In genomic region chr14:102320033-102320660, GRCh38 we compare ENCODE assay signal across 2 cellular contexts.
TF ChIP-seq lines count a peak whose summit lies in the region.

No MANE protein-coding gene starts in this region.

TF ChIP-seq in IMR-90, 13 proteins besides CTCF, POLR2A, EP300 and RAD21:
- TF ChIP-seq MAZ (IDR thresholded peaks at IDR 0.05; ENCODE audit: borderline replicate concordance, low read depth, low read length) (no peak; the same call in 1 of the 2 replicates), RFX5 (IDR thresholded peaks at IDR 0.05; ENCODE audit: low read depth, low read length) (no peak), USF2 (IDR thresholded peaks at IDR 0.05; ENCODE audit: low read depth, low read length) (peak; percentile 11; the same call in 1 of the 2 replicates), NFE2L2 (IDR thresholded peaks at IDR 0.05; ENCODE audit: low read depth, low read length) (no peak), RCOR1 (IDR thresholded peaks at IDR 0.05; ENCODE audit: insufficient replicate concordance, low read length) (no peak), BHLHE40 (IDR thresholded peaks at IDR 0.05; ENCODE audit: low read depth, low read length) (no peak)

TF ChIP-seq in HepG2, 621 proteins besides CTCF, POLR2A, EP300 and RAD21 (continues in another document):
- TF ChIP-seq HMG20B (CRISPR knock-in tag; conservative IDR thresholded peaks at IDR 0.05) = no peak
- peak; percentile 75; the same call in 1 of the 2 replicates for TF ChIP-seq RNF219 (CRISPR knock-in tag; IDR thresholded peaks at IDR 0.05)
- no peak for TF ChIP-seq KLF6 (CRISPR knock-in tag; IDR thresholded peaks at IDR 0.05)
- TF ChIP-seq RBFOX2 (IDR thresholded peaks at IDR 0.05; ENCODE audit: low read depth, low read length) = peak; percentile 85
- TF ChIP-seq RBM22 (optimal IDR thresholded peaks at IDR 0.05; ENCODE audit: low read length) = peak; percentile 90
- TF ChIP-seq JUND (CRISPR knock-in tag; IDR thresholded peaks at IDR 0.05) = no peak
- TF ChIP-seq ZNF205 (CRISPR knock-in tag; IDR thresholded peaks at IDR 0.05) = no peak
- no peak for TF ChIP-seq FOXK1 (CRISPR knock-in tag; IDR thresholded peaks at IDR 0.05; ENCODE audit: borderline replicate concordance, low read depth)
- TF ChIP-seq ZC3H4 (CRISPR knock-in tag; IDR thresholded peaks at IDR 0.05; ENCODE audit: borderline replicate concordance) = peak; percentile 80; the same call in 1 of the 2 replicates
- TF ChIP-seq ZNF784 (CRISPR knock-in tag; IDR thresholded peaks at IDR 0.05; ENCODE audit: borderline replicate concordance) = 0 out of 2 replicates have a peak, but pooled peaks have one; percentile 0
- TF ChIP-seq ZNF547 (CRISPR knock-in tag; IDR thresholded peaks at IDR 0.05) = no peak; the same call in 1 of the 2 replicates
- TF ChIP-seq ZNF274 (CRISPR knock-in tag; IDR thresholded peaks at IDR 0.05) = 0 out of 2 replicates have a peak, but pooled peaks have one; percentile 8
- TF ChIP-seq JUNB (CRISPR knock-in tag; IDR thresholded peaks at IDR 0.05; ENCODE audit: borderline replicate concordance) = no peak
- peak; percentile 7; the same call in 1 of the 2 replicates for TF ChIP-seq GFI1 (CRISPR knock-in tag; IDR thresholded peaks at IDR 0.05; ENCODE audit: borderline replicate concordance)
- 0 out of 2 replicates have a peak, but pooled peaks have one; percentile 33 for TF ChIP-seq KMT2B (CRISPR knock-in tag; IDR thresholded peaks at IDR 0.05)
- TF ChIP-seq ZNF414 (CRISPR knock-in tag; IDR thresholded peaks at IDR 0.05) = no peak
- no peak for TF ChIP-seq MXI1 (IDR thresholded peaks at IDR 0.05; ENCODE audit: borderline replicate concordance, low read depth, low read length)
- no peak for TF ChIP-seq RBAK (CRISPR knock-in tag; IDR thresholded peaks at IDR 0.05)
- TF ChIP-seq AHDC1 (CRISPR knock-in tag; IDR thresholded peaks at IDR 0.05; ENCODE audit: borderline replicate concordance) = no peak
- 0 out of 2 replicates have a peak, but pooled peaks have one; percentile 24 for TF ChIP-seq SMAD1 (CRISPR knock-in tag; IDR thresholded peaks at IDR 0.05; ENCODE audit: borderline replicate concordance, low read depth)
- 0 out of 2 replicates have a peak, but pooled peaks have one; percentile 24 for TF ChIP-seq ZNF75D (CRISPR knock-in tag; IDR thresholded peaks at IDR 0.05; ENCODE audit: borderline replicate concordance)
- TF ChIP-seq PBX3 (CRISPR knock-in tag; IDR thresholded peaks at IDR 0.05; ENCODE audit: borderline replicate concordance) = 0 out of 2 replicates have a peak, but pooled peaks have one; percentile 45
- no peak for TF ChIP-seq HNF1A (IDR thresholded peaks at IDR 0.05; ENCODE audit: low read depth)
- TF ChIP-seq HNF1A (CRISPR knock-in tag; IDR thresholded peaks at IDR 0.05; ENCODE audit: borderline replicate concordance) = no peak
- no peak for TF ChIP-seq ZMAT5 (CRISPR knock-in tag; IDR thresholded peaks at IDR 0.05; ENCODE audit: borderline replicate concordance, low read depth)
- 0 out of 2 replicates have a peak, but pooled peaks have one; percentile 10 for TF ChIP-seq ZNF451 (CRISPR knock-in tag; IDR thresholded peaks at IDR 0.05)
- peak; percentile 43; the same call in 1 of the 2 replicates for TF ChIP-seq YEATS4 (CRISPR knock-in tag; IDR thresholded peaks at IDR 0.05; ENCODE audit: borderline replicate concordance)
- TF ChIP-seq ZNF564 (CRISPR knock-in tag; IDR thresholded peaks at IDR 0.05) = no peak
- TF ChIP-seq RARG (CRISPR knock-in tag; IDR thresholded peaks at IDR 0.05; ENCODE audit: low read depth) = no peak
- TF ChIP-seq FOSL2 (CRISPR knock-in tag; IDR thresholded peaks at IDR 0.05) = peak; percentile 25; the same call in 1 of the 2 replicates
- TF ChIP-seq ZNF609 (CRISPR knock-in tag; IDR thresholded peaks at IDR 0.05; ENCODE audit: borderline replicate concordance) = no peak
- TF ChIP-seq ZNF883 (CRISPR knock-in tag; IDR thresholded peaks at IDR 0.05; ENCODE audit: not compliant biosample characterization) = peak; percentile 18
- peak; percentile 55; the same call in 1 of the 2 replicates for TF ChIP-seq ZNF678 (CRISPR knock-in tag; IDR thresholded peaks at IDR 0.05)
- TF ChIP-seq ZFX (CRISPR knock-in tag; IDR thresholded peaks at IDR 0.05; ENCODE audit: low read depth) = peak; percentile 64
- 0 out of 2 replicates have a peak, but pooled peaks have one; percentile 46 for TF ChIP-seq ZBTB7A (CRISPR knock-in tag; IDR thresholded peaks at IDR 0.05)
- no peak for TF ChIP-seq ZFP36 (IDR thresholded peaks at IDR 0.05; ENCODE audit: borderline replicate concordance, low read depth, low read length, partially characterized antibody)
- TF ChIP-seq ZNF768 (CRISPR knock-in tag; IDR thresholded peaks at IDR 0.05) = 0 out of 2 replicates have a peak, but pooled peaks have one; percentile 11
